Comparison of ENCODE assay signal across 9 cellular contexts in genomic region chr5:152406082-152406481, GRCh38. TPM values are rescaled to one million over a fixed set of nuclear protein-coding genes. Genes with fewer than 3 reads are reported as not detected.
"Had no signal": no experiment of that assay in that cellular context is flagged by ENCODE, and none has a peak within 500 bp of the region (broad histone marks: within the 10 kb centered on the region; RNA-seq: fewer than 3 reads in every experiment).

No MANE protein-coding gene starts in this region.

- H3K4me3 ChIP-seq: GM12878 had no signal

- FAIRE-seq: G401.6, GM12878, GM12891, GM12892, GM18507, GM19239 had no signal

- DNase-seq: GDM1, GF-D8 had no signal

RNA-seq across cellular contexts. Expression of gene NMUR2, which starts 1.0 kb away (rescaled TPM):
- total RNA-seq: G401 had no signal
